Comparison of ENCODE assay signal across 27 cellular contexts in the genomic region with DNA sequence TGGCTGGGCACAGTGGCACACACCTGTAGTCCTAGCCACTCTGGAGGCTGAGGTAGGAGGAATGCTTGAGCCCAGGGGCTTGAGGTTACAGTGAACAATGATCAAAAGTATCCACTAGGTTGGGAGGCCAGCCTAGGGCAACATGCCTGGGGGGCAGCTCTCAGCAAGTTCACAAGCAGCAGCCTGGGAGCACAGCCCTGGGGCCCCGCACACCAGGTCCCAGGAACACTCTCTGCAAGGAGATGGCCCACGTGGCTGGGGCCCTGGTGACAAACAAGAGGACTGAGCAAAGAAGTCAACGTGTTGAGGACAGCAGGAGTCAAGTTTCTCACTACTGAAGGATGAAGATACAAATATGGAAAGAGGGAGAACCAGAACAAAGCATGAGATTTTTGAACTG.
"Had no signal": no experiment of that assay in that cellular context is flagged by ENCODE, and none has a peak within 500 bp of the region (broad histone marks: within the 10 kb centered on the region; RNA-seq: fewer than 3 reads in every experiment).

No MANE protein-coding gene starts in this region.

- ATAC-seq: activated naive CD4-positive, alpha-beta T cell treated with anti-CD3 and anti-CD28 coated beads, Interleukin-2, amount 50 U/mL, for 72 hours; activated T-cell treated with anti-CD3 and anti-CD28 coated beads, Interleukin-2, amount 50 U/mL, for 4 hours had no signal

- H3K27me3 ChIP-seq: adrenal gland, Peyer's patch, SJSA1 had no signal

- DNase-seq: activated B cell treated with CpG ODN at 0.5 μM for 24 hours; activated CD4-positive, alpha-beta memory T cell treated with anti-CD3 and anti-CD28 coated beads for 36 hours; activated CD4-positive, alpha-beta T cell treated with anti-CD3 and anti-CD28 coated beads for 4 hours; activated CD4-positive, alpha-beta T cell treated with anti-CD3 and anti-CD28 coated beads, Interleukin-2, amount 50 U/mL, for 1 hour; activated CD4-positive, CD25-positive, alpha-beta regulatory T cell treated with anti-CD3 and anti-CD28 coated beads, Interleukin-2, amount 50 U/mL, for 72 hours; activated CD8-positive, alpha-beta memory T cell treated with anti-CD3 and anti-CD28 coated beads, Interleukin-2, amount 50 U/mL, for 4 hours; activated gamma-delta T cell treated with Interleukin-2 at 50 U/mL for 16 hours; activated naive CD4-positive, alpha-beta T cell treated with anti-CD3 and anti-CD28 coated beads for 36 hours; activated T-cell treated with anti-CD3 and anti-CD28 coated beads for 4 hours; activated T-cell treated with anti-CD3 and anti-CD28 coated beads, Interleukin-2, amount 50 U/mL, for 4 hours; adrenal gland; caudate nucleus; cerebellar nuclear complex; NCI-H1105; NCI-H1417 treated with DMSO at 0.1 percent for 48 hours; NCI-H1930; NCI-H2081 treated with DMSO at 0.1 percent for 48 hours; NCI-H345; NCI-H524 treated with DMSO at 0.1 percent for 48 hours; Peyer's patch; RPMI8226; SHP77 treated with DMSO at 0.1 percent for 48 hours; SK-N-SH had no signal

- H3K9me3 ChIP-seq: adrenal gland, Peyer's patch, SK-N-SH had no signal

- H3K27ac ChIP-seq: adrenal gland, Peyer's patch, SJSA1, VCaP had no signal

- H3K36me3 ChIP-seq: adrenal gland, Peyer's patch, SJSA1 had no signal

- FAIRE-seq: bronchial epithelial cell had no signal

- H3K9ac ChIP-seq: SK-N-SH had no signal

- H3K4me3 ChIP-seq: adrenal gland, Peyer's patch, SJSA1 had no signal

- H3K4me1 ChIP-seq: adrenal gland, Peyer's patch had no signal

- H3K4me2 ChIP-seq: SK-N-SH had no signal
